In the genomic region with DNA sequence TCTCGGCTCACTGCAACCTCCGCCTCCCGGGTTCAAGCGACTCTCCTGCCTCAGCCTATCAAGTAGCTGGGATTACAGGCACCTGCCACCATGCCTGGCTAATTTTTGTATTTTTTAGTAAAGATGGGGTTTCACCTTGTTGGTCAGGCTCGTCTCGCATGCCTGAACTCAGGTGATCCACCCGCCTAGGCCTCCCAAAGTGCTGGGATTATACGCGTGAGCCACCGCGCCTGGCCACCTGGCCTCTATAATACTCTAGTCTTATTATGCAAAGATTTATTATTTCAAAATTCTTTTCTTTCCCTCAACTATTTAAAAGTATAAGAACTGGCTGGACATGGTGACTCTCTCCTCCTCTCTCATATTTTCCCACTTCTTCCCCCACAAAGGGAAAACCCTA, we compare ENCODE assay signal across 16 cellular contexts. TPM values are rescaled to one million over a fixed set of nuclear protein-coding genes. Genes with fewer than 3 reads are reported as not detected.
DNase-seq lines count a peak whose midpoint lies in the region; ATAC-seq and TF ChIP-seq lines count a peak whose summit lies in the region.
"Had no signal": no experiment of that assay in that cellular context is flagged by ENCODE, and none has a peak within 500 bp of the region (broad histone marks: within the 10 kb centered on the region; RNA-seq: fewer than 3 reads in every experiment).

No MANE protein-coding gene starts in this region.

- TF ChIP-seq CTCF in type B pancreatic cell (conservative IDR thresholded peaks at IDR 0.05): no peak

- no peak overlapping the region for H3K4me3 Mint-ChIP-seq in type B pancreatic cell
- H3K4me3 Mint-ChIP-seq: B cell; CD4-positive, alpha-beta T cell; CD8-positive, alpha-beta T cell had no signal

- H3K9me3 ChIP-seq in right cardiac atrium (ENCODE audit: control insufficient read depth, low read length): no peaks in the 10 kb centered on the region
- H3K9me3 ChIP-seq in Karpas-422 (ENCODE audit: low read length): no peaks in the 10 kb centered on the region
- H3K9me3 ChIP-seq: A549 had no signal

- H2AFZ ChIP-seq in Karpas-422 (ENCODE audit: low read length): no peak overlapping the region

- DNase-seq in Right ventricle myocardium inferior (ENCODE audit: missing footprints) (peak; percentile 50), right cardiac atrium (no peak), Karpas-422 (peak; percentile 9), NCI-H1417 (lab: John Stamatoyannopoulos, UW) (no peak), type B pancreatic cell (ENCODE audit: extremely low spot score, unreplicated experiment) (no peak)
- DNase-seq: AML-193; Caco-2; Calu3; CD4-positive, alpha-beta T cell; CD8-positive, alpha-beta T cell; DMS79 treated with DMSO at 0.1 percent for 48 hours; GF-D8 had no signal

- no peaks in the 10 kb centered on the region for H4K20me1 ChIP-seq in Karpas-422 (ENCODE audit: insufficient read depth, low read depth, low read length)

- H3K79me2 ChIP-seq in Karpas-422 (ENCODE audit: low read length): no peaks in the 10 kb centered on the region

- H3K4me1 ChIP-seq in right cardiac atrium (ENCODE audit: control insufficient read depth, insufficient read depth, low read length): no peaks in the 10 kb centered on the region
- no peaks in the 10 kb centered on the region for H3K4me1 ChIP-seq in Karpas-422 (ENCODE audit: low read length)
- H3K4me1 ChIP-seq: A549 had no signal

- no peak overlapping the region for H3K4me2 ChIP-seq in Karpas-422 (ENCODE audit: low read depth, low read length, poor library complexity, severe bottlenecking)
- H3K4me2 ChIP-seq: A549 had no signal

- H3K4me3 ChIP-seq in right cardiac atrium (ENCODE audit: low read length) (no peak overlapping the region), Karpas-422 (ENCODE audit: low read length) (no peak overlapping the region)
- H3K4me3 ChIP-seq: A549 had no signal

- H3K27ac Mint-ChIP-seq in type B pancreatic cell: no peak overlapping the region
- H3K27ac Mint-ChIP-seq: B cell; CD4-positive, alpha-beta T cell; CD8-positive, alpha-beta T cell had no signal

- no peak overlapping the region for H3K27ac ChIP-seq in right cardiac atrium (ENCODE audit: low read length)
- no peak overlapping the region for H3K27ac ChIP-seq in Karpas-422 (ENCODE audit: low read length)
- H3K27ac ChIP-seq: 22Rv1, A549, C4-2B had no signal

- peaks cover 9% of the 10 kb centered on the region for H3K9me3 Mint-ChIP-seq in type B pancreatic cell
- H3K9me3 Mint-ChIP-seq: CD4-positive, alpha-beta T cell had no signal

- no peak overlapping the region for H3K9ac ChIP-seq in Karpas-422 (ENCODE audit: low read length)

- 97% methylated on average over 11 of the region's 11 CpGs for WGBS in right cardiac atrium

- H3K9me2 ChIP-seq in Karpas-422 (replicated peaks; ENCODE audit: insufficient read depth, low read length): no peaks in the 10 kb centered on the region

- no peaks in the 10 kb centered on the region for H3K27me3 Mint-ChIP-seq in type B pancreatic cell
- H3K27me3 Mint-ChIP-seq: B cell; CD4-positive, alpha-beta T cell had no signal

- H3K4me1 Mint-ChIP-seq in type B pancreatic cell (ENCODE audit: unreplicated experiment): no peaks in the 10 kb centered on the region

- H3K27me3 ChIP-seq in right cardiac atrium (ENCODE audit: control insufficient read depth, insufficient read depth) (no peaks in the 10 kb centered on the region), Karpas-422 (ENCODE audit: low read length) (no peaks in the 10 kb centered on the region)

- ATAC-seq in Right ventricle myocardium inferior (no peak), right cardiac atrium (no peak)
- ATAC-seq: A549; CD8-positive, alpha-beta T cell had no signal

- H3K36me3 ChIP-seq in Karpas-422 (ENCODE audit: insufficient read depth, low read length): no peaks in the 10 kb centered on the region

- H3K36me3 Mint-ChIP-seq in type B pancreatic cell: no peaks in the 10 kb centered on the region

- intact Hi-C loops in Right ventricle myocardium inferior (cut with DNase I): no loop called here
- intact Hi-C loops in right cardiac atrium (cut with DNase I): no loop called here

RNA-seq across cellular contexts. Expression of a gene that starts 30.0 kb away (rescaled TPM):
- 19.6 TPM for total RNA-seq in Right ventricle myocardium inferior
- 10 to 100 TPM; 19.2 to 23.3 (median 20.1) TPM for total RNA-seq in right cardiac atrium
- polyA plus RNA-seq in right cardiac atrium: 5.2 TPM
- total RNA-seq in Karpas-422 (2014; rRNA removed; shearing (Covaris generic); ENCODE audit: low replicate concordance): 36.7 and 54.1 TPM in 2 replicates
- total RNA-seq in type B pancreatic cell (ENCODE audit: low replicate concordance): 48.8 and 58.8 TPM in 2 replicates

Comparison
In these comparisons a context has a peak if more than half of its experiments do, and no peak if none do; other contexts are left out.
1. DNase-seq: peak in Right ventricle myocardium inferior (single experiment) and Karpas-422 (single experiment); none in right cardiac atrium (0 of 3), NCI-H1417 (0 of 3) and type B pancreatic cell (single experiment).